ENCODE assay signal across 1 cellular context in the genomic region with DNA sequence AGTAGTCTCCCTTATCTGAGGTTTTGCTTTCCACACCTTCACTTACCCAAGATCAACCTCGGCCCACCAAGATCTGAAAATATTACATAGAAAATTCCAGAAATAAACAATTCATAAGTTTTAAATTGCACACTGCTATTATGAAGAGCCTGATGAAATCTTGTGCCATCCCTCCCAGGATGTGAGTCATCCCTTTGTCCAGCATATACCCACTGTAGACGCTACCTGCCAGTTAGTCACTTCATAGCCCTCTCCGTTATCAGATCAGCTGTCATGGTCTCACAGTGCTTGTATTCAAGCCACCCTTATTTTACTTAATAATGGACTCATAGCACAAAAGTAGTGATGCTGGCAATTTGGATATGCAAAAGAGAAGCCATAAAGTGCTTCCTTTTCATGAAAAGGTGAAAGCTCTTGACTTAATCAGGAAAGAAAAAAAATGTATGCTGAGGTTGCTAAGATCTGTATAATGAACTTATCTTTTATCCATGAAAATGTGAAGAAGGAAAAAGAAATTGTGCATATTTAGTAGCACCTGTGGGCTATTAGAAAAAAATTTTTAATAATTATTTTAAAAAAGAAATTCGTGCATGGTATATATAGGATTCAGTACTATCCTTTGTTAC.
A peak's percentile ranks its signal among the peaks of the same experiment; 100 is the strongest.
TF ChIP-seq lines count a peak whose summit lies in the region.

No MANE protein-coding gene starts in this region.

TF ChIP-seq in K562, 482 proteins besides CTCF, POLR2A, EP300 and RAD21 (continued from another document and continues in another):
- TF ChIP-seq, protein P1, sequence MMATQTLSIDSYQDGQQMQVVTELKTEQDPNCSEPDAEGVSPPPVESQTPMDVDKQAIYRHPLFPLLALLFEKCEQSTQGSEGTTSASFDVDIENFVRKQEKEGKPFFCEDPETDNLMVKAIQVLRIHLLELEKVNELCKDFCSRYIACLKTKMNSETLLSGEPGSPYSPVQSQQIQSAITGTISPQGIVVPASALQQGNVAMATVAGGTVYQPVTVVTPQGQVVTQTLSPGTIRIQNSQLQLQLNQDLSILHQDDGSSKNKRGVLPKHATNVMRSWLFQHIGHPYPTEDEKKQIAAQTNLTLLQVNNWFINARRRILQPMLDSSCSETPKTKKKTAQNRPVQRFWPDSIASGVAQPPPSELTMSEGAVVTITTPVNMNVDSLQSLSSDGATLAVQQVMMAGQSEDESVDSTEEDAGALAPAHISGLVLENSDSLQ (IDR thresholded peaks at IDR 0.05), result peak; percentile 84
- TF ChIP-seq ZFX (CRISPR knock-in tag; IDR thresholded peaks at IDR 0.05), result no peak
- peak; percentile 87 for TF ChIP-seq ARID1B (IDR thresholded peaks at IDR 0.05)
- TF ChIP-seq NCOR1 (IDR thresholded peaks at IDR 0.05), result peak; percentile 17; the same call in 1 of the 2 replicates
- TF ChIP-seq HDAC2 (IDR thresholded peaks at IDR 0.05), result peak; percentile 33; the same call in 1 of the 2 replicates
- TF ChIP-seq TEAD4 (IDR thresholded peaks at IDR 0.05; ENCODE audit: low read length), result peak; percentile 16; the same call in 1 of the 2 replicates
- no peak for TF ChIP-seq TEAD4 (CRISPR knock-in tag; IDR thresholded peaks at IDR 0.05; ENCODE audit: borderline replicate concordance)
- peak; percentile 32; the same call in 1 of the 2 replicates for TF ChIP-seq CXXC5 (CRISPR knock-in tag; IDR thresholded peaks at IDR 0.05)
- TF ChIP-seq, protein P2, sequence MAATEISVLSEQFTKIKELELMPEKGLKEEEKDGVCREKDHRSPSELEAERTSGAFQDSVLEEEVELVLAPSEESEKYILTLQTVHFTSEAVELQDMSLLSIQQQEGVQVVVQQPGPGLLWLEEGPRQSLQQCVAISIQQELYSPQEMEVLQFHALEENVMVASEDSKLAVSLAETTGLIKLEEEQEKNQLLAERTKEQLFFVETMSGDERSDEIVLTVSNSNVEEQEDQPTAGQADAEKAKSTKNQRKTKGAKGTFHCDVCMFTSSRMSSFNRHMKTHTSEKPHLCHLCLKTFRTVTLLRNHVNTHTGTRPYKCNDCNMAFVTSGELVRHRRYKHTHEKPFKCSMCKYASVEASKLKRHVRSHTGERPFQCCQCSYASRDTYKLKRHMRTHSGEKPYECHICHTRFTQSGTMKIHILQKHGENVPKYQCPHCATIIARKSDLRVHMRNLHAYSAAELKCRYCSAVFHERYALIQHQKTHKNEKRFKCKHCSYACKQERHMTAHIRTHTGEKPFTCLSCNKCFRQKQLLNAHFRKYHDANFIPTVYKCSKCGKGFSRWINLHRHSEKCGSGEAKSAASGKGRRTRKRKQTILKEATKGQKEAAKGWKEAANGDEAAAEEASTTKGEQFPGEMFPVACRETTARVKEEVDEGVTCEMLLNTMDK (IDR thresholded peaks at IDR 0.05; ENCODE audit: borderline replicate concordance, insufficient read depth, low read depth, low read length, poor library complexity, severe bottlenecking), result no peak
- TF ChIP-seq ZNF175 (CRISPR knock-in tag; IDR thresholded peaks at IDR 0.05; ENCODE audit: low read depth), result peak; percentile 74
- peak; percentile 96 for TF ChIP-seq ZSCAN32 (CRISPR knock-in tag; IDR thresholded peaks at IDR 0.05)
- TF ChIP-seq MYNN (IDR thresholded peaks at IDR 0.05), result peak; percentile 93; the same call in 1 of the 2 replicates
- TF ChIP-seq MYNN (CRISPR knock-in tag; IDR thresholded peaks at IDR 0.05), result no peak
- peak; percentile 95 for TF ChIP-seq SMARCE1 (IDR thresholded peaks at IDR 0.05)
- peak; percentile 83 for TF ChIP-seq ATF7 (IDR thresholded peaks at IDR 0.05)
- peak; percentile 93 for TF ChIP-seq CEBPG (CRISPR knock-in tag; IDR thresholded peaks at IDR 0.05)
- TF ChIP-seq CEBPG (tag; conservative IDR thresholded peaks at IDR 0.05 in 1 of 2, IDR thresholded peaks at IDR 0.05 in 1 of 2), result peak; percentile 72 to 97
- TF ChIP-seq ETV5 (CRISPR knock-in tag; IDR thresholded peaks at IDR 0.05; ENCODE audit: low read depth), result peak; percentile 91
- TF ChIP-seq ZNF41 (CRISPR knock-in tag; conservative IDR thresholded peaks at IDR 0.05), result 0 out of 2 replicates have a peak, but pooled peaks have one; percentile 8
- TF ChIP-seq, protein P3, sequence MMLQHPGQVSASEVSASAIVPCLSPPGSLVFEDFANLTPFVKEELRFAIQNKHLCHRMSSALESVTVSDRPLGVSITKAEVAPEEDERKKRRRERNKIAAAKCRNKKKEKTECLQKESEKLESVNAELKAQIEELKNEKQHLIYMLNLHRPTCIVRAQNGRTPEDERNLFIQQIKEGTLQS (IDR thresholded peaks at IDR 0.05), result peak; percentile 98
- TF ChIP-seq, protein P3 (CRISPR knock-in tag; conservative IDR thresholded peaks at IDR 0.05), result no peak; the same call in 1 of the 2 replicates
- TF ChIP-seq, protein P4, sequence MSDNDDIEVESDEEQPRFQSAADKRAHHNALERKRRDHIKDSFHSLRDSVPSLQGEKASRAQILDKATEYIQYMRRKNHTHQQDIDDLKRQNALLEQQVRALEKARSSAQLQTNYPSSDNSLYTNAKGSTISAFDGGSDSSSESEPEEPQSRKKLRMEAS (CRISPR knock-in tag; IDR thresholded peaks at IDR 0.05), result no peak
- peak; percentile 80; the same call in 1 of the 2 replicates for TF ChIP-seq SMAD4 (CRISPR knock-in tag; conservative IDR thresholded peaks at IDR 0.05)
- TF ChIP-seq POLR2H (tag; IDR thresholded peaks at IDR 0.05; ENCODE audit: low read depth), result peak; percentile 61; the same call in 1 of the 2 replicates
- no peak for TF ChIP-seq GABPA (tag; conservative IDR thresholded peaks at IDR 0.05; ENCODE audit: low read depth)
- TF ChIP-seq SMARCC2 (IDR thresholded peaks at IDR 0.05; ENCODE audit: low read depth), result peak; percentile 91; the same call in 1 of the 2 replicates
- TF ChIP-seq, protein P5, sequence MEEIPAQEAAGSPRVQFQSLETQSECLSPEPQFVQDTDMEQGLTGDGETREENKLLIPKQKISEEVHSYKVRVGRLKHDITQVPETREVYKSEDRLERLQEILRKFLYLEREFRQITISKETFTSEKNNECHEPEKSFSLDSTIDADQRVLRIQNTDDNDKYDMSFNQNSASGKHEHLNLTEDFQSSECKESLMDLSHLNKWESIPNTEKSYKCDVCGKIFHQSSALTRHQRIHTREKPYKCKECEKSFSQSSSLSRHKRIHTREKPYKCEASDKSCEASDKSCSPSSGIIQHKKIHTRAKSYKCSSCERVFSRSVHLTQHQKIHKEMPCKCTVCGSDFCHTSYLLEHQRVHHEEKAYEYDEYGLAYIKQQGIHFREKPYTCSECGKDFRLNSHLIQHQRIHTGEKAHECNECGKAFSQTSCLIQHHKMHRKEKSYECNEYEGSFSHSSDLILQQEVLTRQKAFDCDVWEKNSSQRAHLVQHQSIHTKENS (CRISPR knock-in tag; IDR thresholded peaks at IDR 0.05), result no peak
- TF ChIP-seq MTA3 (IDR thresholded peaks at IDR 0.05; ENCODE audit: borderline replicate concordance), result peak; percentile 53; the same call in 1 of the 2 replicates
- TF ChIP-seq, protein P6, sequence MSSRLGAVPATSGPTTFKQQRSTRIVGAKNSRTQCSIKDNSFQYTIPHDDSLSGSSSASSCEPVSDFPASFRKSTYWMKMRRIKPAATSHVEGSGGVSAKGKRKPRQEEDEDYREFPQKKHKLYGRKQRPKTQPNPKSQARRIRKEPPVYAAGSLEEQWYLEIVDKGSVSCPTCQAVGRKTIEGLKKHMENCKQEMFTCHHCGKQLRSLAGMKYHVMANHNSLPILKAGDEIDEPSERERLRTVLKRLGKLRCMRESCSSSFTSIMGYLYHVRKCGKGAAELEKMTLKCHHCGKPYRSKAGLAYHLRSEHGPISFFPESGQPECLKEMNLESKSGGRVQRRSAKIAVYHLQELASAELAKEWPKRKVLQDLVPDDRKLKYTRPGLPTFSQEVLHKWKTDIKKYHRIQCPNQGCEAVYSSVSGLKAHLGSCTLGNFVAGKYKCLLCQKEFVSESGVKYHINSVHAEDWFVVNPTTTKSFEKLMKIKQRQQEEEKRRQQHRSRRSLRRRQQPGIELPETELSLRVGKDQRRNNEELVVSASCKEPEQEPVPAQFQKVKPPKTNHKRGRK (tag; IDR thresholded peaks at IDR 0.05), result no peak
- no peak for TF ChIP-seq KAT7 (CRISPR knock-in tag; IDR thresholded peaks at IDR 0.05; ENCODE audit: borderline replicate concordance)
- TF ChIP-seq ZNF24 (IDR thresholded peaks at IDR 0.05), result 0 out of 2 replicates have a peak, but pooled peaks have one; percentile 65
- TF ChIP-seq ZNF316 (IDR thresholded peaks at IDR 0.05), result no peak
- TF ChIP-seq CTBP1 (IDR thresholded peaks at IDR 0.05; ENCODE audit: borderline replicate concordance), result peak; percentile 66
- TF ChIP-seq MEIS2 (IDR thresholded peaks at IDR 0.05; ENCODE audit: partially characterized antibody), result peak; percentile 90
- peak; percentile 94 for TF ChIP-seq DPF2 (IDR thresholded peaks at IDR 0.05)
- TF ChIP-seq DACH1 (IDR thresholded peaks at IDR 0.05; ENCODE audit: partially characterized antibody), result peak; percentile 73
- no peak for TF ChIP-seq ZBED1 (IDR thresholded peaks at IDR 0.05)
- TF ChIP-seq GATA2 (CRISPR knock-in tag; IDR thresholded peaks at IDR 0.05), result peak; percentile 53; the same call in 1 of the 2 replicates
- peak; percentile 66 for TF ChIP-seq BRD9 (IDR thresholded peaks at IDR 0.05; ENCODE audit: low read depth, partially characterized antibody)
- TF ChIP-seq NR4A1 (CRISPR knock-in tag; IDR thresholded peaks at IDR 0.05), result no peak
- no peak for TF ChIP-seq NR4A1 (tag; IDR thresholded peaks at IDR 0.05)
- TF ChIP-seq, protein P7, sequence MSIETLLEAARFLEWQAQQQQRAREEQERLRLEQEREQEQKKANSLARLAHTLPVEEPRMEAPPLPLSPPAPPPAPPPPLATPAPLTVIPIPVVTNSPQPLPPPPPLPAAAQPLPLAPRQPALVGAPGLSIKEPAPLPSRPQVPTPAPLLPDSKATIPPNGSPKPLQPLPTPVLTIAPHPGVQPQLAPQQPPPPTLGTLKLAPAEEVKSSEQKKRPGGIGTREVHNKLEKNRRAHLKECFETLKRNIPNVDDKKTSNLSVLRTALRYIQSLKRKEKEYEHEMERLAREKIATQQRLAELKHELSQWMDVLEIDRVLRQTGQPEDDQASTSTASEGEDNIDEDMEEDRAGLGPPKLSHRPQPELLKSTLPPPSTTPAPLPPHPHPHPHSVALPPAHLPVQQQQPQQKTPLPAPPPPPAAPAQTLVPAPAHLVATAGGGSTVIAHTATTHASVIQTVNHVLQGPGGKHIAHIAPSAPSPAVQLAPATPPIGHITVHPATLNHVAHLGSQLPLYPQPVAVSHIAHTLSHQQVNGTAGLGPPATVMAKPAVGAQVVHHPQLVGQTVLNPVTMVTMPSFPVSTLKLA (conservative IDR thresholded peaks at IDR 0.05), result 0 out of 4 replicates have a peak, but pooled peaks of 1 of the 2 experiments have one; percentile 23
- TF ChIP-seq TFAM (CRISPR knock-in tag; conservative IDR thresholded peaks at IDR 0.05), result no peak
- peak; percentile 29 for TF ChIP-seq HDAC3 (IDR thresholded peaks at IDR 0.05; ENCODE audit: borderline replicate concordance, partially characterized antibody)
- peak; percentile 95 for TF ChIP-seq SMARCA4 (IDR thresholded peaks at IDR 0.05)
- no peak for TF ChIP-seq NR2C2 (CRISPR knock-in tag; IDR thresholded peaks at IDR 0.05)
- peak; percentile 35; the same call in 1 of the 2 replicates for TF ChIP-seq NR2C2 (tag; IDR thresholded peaks at IDR 0.05)
- TF ChIP-seq DMBX1 (CRISPR knock-in tag; IDR thresholded peaks at IDR 0.05; ENCODE audit: borderline replicate concordance), result peak; percentile 50; the same call in 1 of the 2 replicates
- TF ChIP-seq NCOA2 (IDR thresholded peaks at IDR 0.05; ENCODE audit: partially characterized antibody in 2 of 2), result peak in 1 of 2 experiments; percentile 48
- TF ChIP-seq, protein P8, sequence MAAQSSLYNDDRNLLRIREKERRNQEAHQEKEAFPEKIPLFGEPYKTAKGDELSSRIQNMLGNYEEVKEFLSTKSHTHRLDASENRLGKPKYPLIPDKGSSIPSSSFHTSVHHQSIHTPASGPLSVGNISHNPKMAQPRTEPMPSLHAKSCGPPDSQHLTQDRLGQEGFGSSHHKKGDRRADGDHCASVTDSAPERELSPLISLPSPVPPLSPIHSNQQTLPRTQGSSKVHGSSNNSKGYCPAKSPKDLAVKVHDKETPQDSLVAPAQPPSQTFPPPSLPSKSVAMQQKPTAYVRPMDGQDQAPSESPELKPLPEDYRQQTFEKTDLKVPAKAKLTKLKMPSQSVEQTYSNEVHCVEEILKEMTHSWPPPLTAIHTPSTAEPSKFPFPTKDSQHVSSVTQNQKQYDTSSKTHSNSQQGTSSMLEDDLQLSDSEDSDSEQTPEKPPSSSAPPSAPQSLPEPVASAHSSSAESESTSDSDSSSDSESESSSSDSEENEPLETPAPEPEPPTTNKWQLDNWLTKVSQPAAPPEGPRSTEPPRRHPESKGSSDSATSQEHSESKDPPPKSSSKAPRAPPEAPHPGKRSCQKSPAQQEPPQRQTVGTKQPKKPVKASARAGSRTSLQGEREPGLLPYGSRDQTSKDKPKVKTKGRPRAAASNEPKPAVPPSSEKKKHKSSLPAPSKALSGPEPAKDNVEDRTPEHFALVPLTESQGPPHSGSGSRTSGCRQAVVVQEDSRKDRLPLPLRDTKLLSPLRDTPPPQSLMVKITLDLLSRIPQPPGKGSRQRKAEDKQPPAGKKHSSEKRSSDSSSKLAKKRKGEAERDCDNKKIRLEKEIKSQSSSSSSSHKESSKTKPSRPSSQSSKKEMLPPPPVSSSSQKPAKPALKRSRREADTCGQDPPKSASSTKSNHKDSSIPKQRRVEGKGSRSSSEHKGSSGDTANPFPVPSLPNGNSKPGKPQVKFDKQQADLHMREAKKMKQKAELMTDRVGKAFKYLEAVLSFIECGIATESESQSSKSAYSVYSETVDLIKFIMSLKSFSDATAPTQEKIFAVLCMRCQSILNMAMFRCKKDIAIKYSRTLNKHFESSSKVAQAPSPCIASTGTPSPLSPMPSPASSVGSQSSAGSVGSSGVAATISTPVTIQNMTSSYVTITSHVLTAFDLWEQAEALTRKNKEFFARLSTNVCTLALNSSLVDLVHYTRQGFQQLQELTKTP (IDR thresholded peaks at IDR 0.05; ENCODE audit: low read depth in 1 of 2, partially characterized antibody in 2 of 2), result peak in 1 of 2 experiments; percentile 67
- TF ChIP-seq, protein P9, sequence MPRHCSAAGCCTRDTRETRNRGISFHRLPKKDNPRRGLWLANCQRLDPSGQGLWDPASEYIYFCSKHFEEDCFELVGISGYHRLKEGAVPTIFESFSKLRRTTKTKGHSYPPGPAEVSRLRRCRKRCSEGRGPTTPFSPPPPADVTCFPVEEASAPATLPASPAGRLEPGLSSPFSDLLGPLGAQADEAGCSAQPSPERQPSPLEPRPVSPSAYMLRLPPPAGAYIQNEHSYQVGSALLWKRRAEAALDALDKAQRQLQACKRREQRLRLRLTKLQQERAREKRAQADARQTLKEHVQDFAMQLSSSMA (CRISPR knock-in tag; IDR thresholded peaks at IDR 0.05), result no peak
- peak; percentile 99 for TF ChIP-seq FOSL1 (tag; conservative IDR thresholded peaks at IDR 0.05)
- TF ChIP-seq ZNF584 (CRISPR knock-in tag; IDR thresholded peaks at IDR 0.05; ENCODE audit: low read depth), result 0 out of 2 replicates have a peak, but pooled peaks have one; percentile 65
- TF ChIP-seq FOS (IDR thresholded peaks at IDR 0.05; ENCODE audit: extremely low read depth, insufficient read length), result peak; percentile 68
- no peak for TF ChIP-seq ZC3H11A (IDR thresholded peaks at IDR 0.05; ENCODE audit: low read depth, low read length)
- TF ChIP-seq NFE2 (IDR thresholded peaks at IDR 0.05; ENCODE audit: low read depth), result 0 out of 2 replicates have a peak, but pooled peaks have one; percentile 17
- peak; percentile 57; the same call in 1 of the 2 replicates for TF ChIP-seq ZNF589 (CRISPR knock-in tag; IDR thresholded peaks at IDR 0.05; ENCODE audit: low read depth)
